21 cellular contexts compared by ENCODE assay signal in genomic region chr2:232884001-232884421, GRCh38.
"Had no signal": no experiment of that assay in that cellular context is flagged by ENCODE, and none has a peak within 500 bp of the region (broad histone marks: within the 10 kb centered on the region; RNA-seq: fewer than 3 reads in every experiment).

No MANE protein-coding gene starts in this region.

- H3K9me3 ChIP-seq: thoracic aorta had no signal

- H3K27ac ChIP-seq: cardiac muscle cell, hepatocyte, SK-N-MC, thoracic aorta had no signal

- H2AFZ ChIP-seq: hepatocyte had no signal

- H3K4me2 ChIP-seq: hepatocyte had no signal

- DNase-seq: activated CD4-positive, alpha-beta T cell treated with anti-CD3 and anti-CD28 coated beads for 48 hours; activated CD8-positive, alpha-beta memory T cell treated with anti-CD3 and anti-CD28 coated beads, Interleukin-2, amount 10 ng/mL, durations not matched to agents 7 days and 5 days; activated naive CD4-positive, alpha-beta T cell; activated naive CD8-positive, alpha-beta T cell treated with anti-CD3 and anti-CD28 coated beads for 36 hours; activated T-cell treated with anti-CD3 and anti-CD28 coated beads for 4 hours; amygdala; effector CD8-positive, alpha-beta T cell; erythroblast; foreskin fibroblast; immature natural killer cell; kidney glomerular epithelial cell; stimulated activated CD4-positive, alpha-beta T cell treated with anti-CD3 and anti-CD28 coated beads, Interleukin-4, amount 100 ng/mL, for 1 hour; stimulated activated naive CD4-positive, alpha-beta T cell treated with Interleukin-2 at 50 U/mL for 16 hours had no signal

- H3K4me3 ChIP-seq: cardiac muscle cell, hepatocyte, SK-N-MC, thoracic aorta had no signal

- H3K36me3 ChIP-seq: cardiac muscle cell, thoracic aorta had no signal

- H3K36me3 Mint-ChIP-seq: activated CD4-positive, alpha-beta memory T cell treated with anti-CD3 and anti-CD28 coated beads for 36 hours; activated CD8-positive, alpha-beta memory T cell treated with anti-CD3 and anti-CD28 coated beads, Interleukin-2, amount 10 ng/mL, durations not matched to agents 7 days and 5 days; activated naive CD8-positive, alpha-beta T cell treated with anti-CD3 and anti-CD28 coated beads for 36 hours; immature natural killer cell; memory B cell; type B pancreatic cell had no signal

- H3K27me3 Mint-ChIP-seq: activated CD4-positive, alpha-beta memory T cell treated with anti-CD3 and anti-CD28 coated beads for 36 hours; activated CD8-positive, alpha-beta memory T cell treated with anti-CD3 and anti-CD28 coated beads, Interleukin-2, amount 10 ng/mL, durations not matched to agents 7 days and 5 days; activated naive CD8-positive, alpha-beta T cell treated with anti-CD3 and anti-CD28 coated beads for 36 hours; type B pancreatic cell had no signal

- H3K9me3 Mint-ChIP-seq: activated CD4-positive, alpha-beta memory T cell treated with anti-CD3 and anti-CD28 coated beads for 36 hours; activated naive CD8-positive, alpha-beta T cell treated with anti-CD3 and anti-CD28 coated beads for 36 hours; dendritic cell treated with granulocyte-macrophage colony-stimulating factor and Interleukin-4, amounts not matched to agents 40 ng/mL and 50 ng/mL, for 4 days; immature natural killer cell; memory B cell; type B pancreatic cell had no signal

- H3K4me1 Mint-ChIP-seq: activated CD8-positive, alpha-beta memory T cell treated with anti-CD3 and anti-CD28 coated beads, Interleukin-2, amount 10 ng/mL, durations not matched to agents 7 days and 5 days; activated naive CD8-positive, alpha-beta T cell treated with anti-CD3 and anti-CD28 coated beads for 36 hours; immature natural killer cell had no signal

- H3K27me3 ChIP-seq: cardiac muscle cell, hepatocyte had no signal

- H3K79me2 ChIP-seq: hepatocyte had no signal

- H3K4me3 Mint-ChIP-seq: activated CD4-positive, alpha-beta memory T cell treated with anti-CD3 and anti-CD28 coated beads for 36 hours; activated CD8-positive, alpha-beta memory T cell treated with anti-CD3 and anti-CD28 coated beads, Interleukin-2, amount 10 ng/mL, durations not matched to agents 7 days and 5 days; activated naive CD8-positive, alpha-beta T cell treated with anti-CD3 and anti-CD28 coated beads for 36 hours; dendritic cell treated with granulocyte-macrophage colony-stimulating factor and Interleukin-4, amounts not matched to agents 40 ng/mL and 50 ng/mL, for 4 days; immature natural killer cell; memory B cell; type B pancreatic cell had no signal

- ATAC-seq: activated CD8-positive, alpha-beta memory T cell treated with anti-CD3 and anti-CD28 coated beads, Interleukin-2, amount 10 ng/mL, durations not matched to agents 7 days and 5 days had no signal

- H3K27ac Mint-ChIP-seq: activated CD4-positive, alpha-beta memory T cell treated with anti-CD3 and anti-CD28 coated beads for 36 hours; activated CD8-positive, alpha-beta memory T cell treated with anti-CD3 and anti-CD28 coated beads, Interleukin-2, amount 10 ng/mL, durations not matched to agents 7 days and 5 days; activated naive CD8-positive, alpha-beta T cell treated with anti-CD3 and anti-CD28 coated beads for 36 hours; dendritic cell treated with granulocyte-macrophage colony-stimulating factor and Interleukin-4, amounts not matched to agents 40 ng/mL and 50 ng/mL, for 4 days; immature natural killer cell; memory B cell; type B pancreatic cell had no signal
